ENCODE assay signal across 17 cellular contexts in genomic region chr6:30155522-30156261, GRCh38. TPM values are rescaled to one million over a fixed set of nuclear protein-coding genes. Genes with fewer than 3 reads are reported as not detected.
DNase-seq lines count a peak whose midpoint lies in the region; FAIRE-seq and TF ChIP-seq lines count a peak whose summit lies in the region.
"Had no signal": no experiment of that assay in that cellular context is flagged by ENCODE, and none has a peak within 500 bp of the region (broad histone marks: within the 10 kb centered on the region; RNA-seq: fewer than 3 reads in every experiment).

No MANE protein-coding gene starts in this region.

- H3K4me1 ChIP-seq in Peyer's patch (peaks cover 0 to 22% (median 6%) of the 10 kb centered on the region in 4 donors), small intestine (ENCODE audit: control insufficient read depth in 2 of 2, insufficient read depth in 1 of 2, low read depth in 1 of 2, low read length in 1 of 2) (peaks cover 11 to 16% of the 10 kb centered on the region in 2 donors)
- H3K4me1 ChIP-seq: neural progenitor cell had no signal

- H3K4me3 ChIP-seq in Peyer's patch (no peak overlapping the region), small intestine (ENCODE audit: low read depth in 1 of 2, low read length in 2 of 2) (no peak overlapping the region)
- H3K4me3 ChIP-seq: dorsolateral prefrontal cortex, esophagus squamous epithelium, neural progenitor cell, SJCRH30, thyroid gland had no signal

- no peak for FAIRE-seq in small intestine (lab: Jason Lieb, UNC)

- H3K36me3 ChIP-seq in Peyer's patch (no peaks in the 10 kb centered on the region), small intestine (ENCODE audit: control insufficient read depth in 2 of 2, insufficient read depth in 2 of 2, low read length in 2 of 2) (no peaks in the 10 kb centered on the region)
- H3K36me3 ChIP-seq: esophagus squamous epithelium, neural progenitor cell, SJCRH30, thyroid gland had no signal

- TF ChIP-seq CTCF in Peyer's patch (IDR thresholded peaks at IDR 0.05): peak in 1 of 6 experiments; percentile 7

- H3K27ac ChIP-seq in Peyer's patch (peak overlapping the region in 3 of 4 donors; percentile 68 to 93 (median 88)), small intestine (ENCODE audit: low read depth in 1 of 2, low read length in 1 of 2) (peak overlapping the region; percentile 88 to 92)
- H3K27ac ChIP-seq: dorsolateral prefrontal cortex, esophagus squamous epithelium, neural progenitor cell, SJCRH30, thyroid gland had no signal

- no peaks in the 10 kb centered on the region for H3K27me3 ChIP-seq in Peyer's patch
- H3K27me3 ChIP-seq in small intestine (ENCODE audit: control insufficient read depth in 2 of 2, insufficient read depth in 2 of 2, low read length in 2 of 2): no peaks in the 10 kb centered on the region
- H3K27me3 ChIP-seq: SJCRH30, thyroid gland had no signal

- TF ChIP-seq POLR2A in Peyer's patch (IDR thresholded peaks at IDR 0.05) (no peak), erythroblast (IDR thresholded peaks at IDR 0.05; ENCODE audit: low read length) (peak; percentile 8)

- H3K9me3 ChIP-seq in Peyer's patch (no peaks in the 10 kb centered on the region), small intestine (ENCODE audit: control insufficient read depth, low read depth) (no peaks in the 10 kb centered on the region)
- H3K9me3 ChIP-seq: esophagus squamous epithelium, SJCRH30, thyroid gland had no signal

- WGBS in small intestine, 3 donors: 44 to 77% (median 56%) methylated on average over 2 of the region's 2 CpGs

- DNase-seq in Peyer's patch (no peak), erythroblast (lab: John Stamatoyannopoulos, UW) (no peak), small intestine (no peak), NCI-H2081 (lab: John Stamatoyannopoulos, UW) (no peak), NCI-H1436 (lab: John Stamatoyannopoulos, UW) (no peak)
- DNase-seq: activated naive CD8-positive, alpha-beta T cell treated with anti-CD3 and anti-CD28 coated beads, Interleukin-2, amount 10 ng/mL, durations not matched to agents 7 days and 5 days; dorsolateral prefrontal cortex; esophagus squamous epithelium; head of caudate nucleus; NCI-H524 treated with DMSO at 0.1 percent for 48 hours had no signal

RNA-seq across cellular contexts. Expression of gene TRIM10, which starts 5.3 kb away (rescaled TPM):
- total RNA-seq in Peyer's patch: 1 to 10 TPM; 2.5 to 7.4 (median 6.3) TPM
- 1 to 10 TPM; 1.4 to 5.4 (median 5.4) TPM for polyA plus RNA-seq in small intestine
- total RNA-seq: activated CD8-positive, alpha-beta memory T cell treated with anti-CD3 and anti-CD28 coated beads for 36 hours; activated naive CD8-positive, alpha-beta T cell treated with anti-CD3 and anti-CD28 coated beads, Interleukin-2, amount 10 ng/mL, durations not matched to agents 7 days and 5 days; esophagus squamous epithelium; mesenteric fat pad; SJCRH30; thyroid gland had no signal
- polyA plus RNA-seq: BJ, IgD-negative memory B cell had no signal

RNA-seq across cellular contexts. Expression of gene TRIM15, which starts 7.7 kb away (rescaled TPM):
- total RNA-seq in Peyer's patch: 100 to 1,000 TPM in 1 of 4 donors, 10 to 100 TPM in 3; 19.8 to 110 (median 81.0) TPM
- polyA plus RNA-seq in small intestine: 100 to 1,000 TPM in 1 of 3 donors, 10 to 100 TPM in 2; 26.1 to 122 (median 83.6) TPM
- total RNA-seq: activated CD8-positive, alpha-beta memory T cell treated with anti-CD3 and anti-CD28 coated beads for 36 hours; activated naive CD8-positive, alpha-beta T cell treated with anti-CD3 and anti-CD28 coated beads, Interleukin-2, amount 10 ng/mL, durations not matched to agents 7 days and 5 days; dorsolateral prefrontal cortex; esophagus squamous epithelium; mesenteric fat pad; thyroid gland had no signal
- polyA plus RNA-seq: BJ, IgD-negative memory B cell had no signal

RNA-seq across cellular contexts. Expression of gene TRIM40, which starts 19.8 kb away (rescaled TPM):
- total RNA-seq in Peyer's patch: 10 to 100 TPM in 3 of 4 donors, not detected in 1; 10.9 to 13.7 (median 12.7) TPM
- 10 to 100 TPM in 2 of 3 donors, 1 to 10 TPM in 1; 1.6 to 19.5 (median 14.3) TPM for polyA plus RNA-seq in small intestine
- total RNA-seq: activated CD8-positive, alpha-beta memory T cell treated with anti-CD3 and anti-CD28 coated beads for 36 hours; activated naive CD8-positive, alpha-beta T cell treated with anti-CD3 and anti-CD28 coated beads, Interleukin-2, amount 10 ng/mL, durations not matched to agents 7 days and 5 days; dorsolateral prefrontal cortex; esophagus squamous epithelium; mesenteric fat pad; SJCRH30; thyroid gland had no signal
- polyA plus RNA-seq: BJ had no signal

RNA-seq across cellular contexts. Expression of gene TRIM31, which starts 42.8 kb away (rescaled TPM):
- total RNA-seq in Peyer's patch: 10 to 100 TPM in 3 of 4 donors, 1 to 10 TPM in 1; 9.9 to 56.9 (median 42.0) TPM
- polyA plus RNA-seq in small intestine: 10 to 100 TPM in 2 of 3 donors, 1 to 10 TPM in 1; 5.2 to 41.6 (median 37.8) TPM
- total RNA-seq: activated CD8-positive, alpha-beta memory T cell treated with anti-CD3 and anti-CD28 coated beads for 36 hours; activated naive CD8-positive, alpha-beta T cell treated with anti-CD3 and anti-CD28 coated beads, Interleukin-2, amount 10 ng/mL, durations not matched to agents 7 days and 5 days; dorsolateral prefrontal cortex; mesenteric fat pad; SJCRH30; thyroid gland had no signal
- polyA plus RNA-seq: BJ, IgD-negative memory B cell had no signal

RNA-seq across cellular contexts. Expression of gene TRIM26, which starts 57.5 kb away (rescaled TPM):
- 100 to 1,000 TPM in 1 of 4 donors, 10 to 100 TPM in 3; 65.9 to 175 (median 90.5) TPM for total RNA-seq in Peyer's patch
- polyA plus RNA-seq in small intestine: 10 to 100 TPM; 47.7 to 55.9 (median 49.6) TPM
